ENCODE assay signal across 1 cellular context in the genomic region with DNA sequence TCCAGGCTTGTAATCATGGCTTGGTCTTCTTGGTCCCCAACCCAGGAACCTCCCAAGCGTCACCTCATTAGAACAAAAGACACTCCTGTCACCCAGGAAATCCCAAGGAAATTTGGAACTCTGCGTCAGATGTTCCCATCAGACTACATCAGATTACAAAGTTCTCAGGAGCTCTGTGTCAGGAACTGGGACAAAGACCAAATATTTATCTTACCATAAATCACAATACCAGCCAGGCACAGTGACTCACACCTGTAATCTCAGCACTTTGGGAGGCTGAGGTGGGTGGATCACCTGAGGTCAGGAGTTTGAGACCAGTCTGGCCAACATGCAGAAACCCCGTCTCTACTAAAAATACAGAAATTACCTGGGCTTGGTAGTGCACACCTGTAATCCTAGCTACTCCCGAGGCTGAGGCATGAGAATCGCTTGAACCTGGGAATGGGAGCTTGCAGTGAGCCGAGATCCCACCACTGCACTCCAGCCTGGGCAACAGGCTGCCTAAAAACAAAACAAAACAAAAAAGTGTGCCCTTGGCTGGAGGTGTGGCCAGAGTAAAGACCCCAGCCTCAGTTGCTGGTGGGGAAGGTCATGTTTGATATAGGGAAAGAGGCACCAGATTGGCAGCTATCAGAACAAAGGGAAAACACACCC.
TF ChIP-seq lines count a peak whose summit lies in the region.

No MANE protein-coding gene starts in this region.

TF ChIP-seq in GM12878, 131 proteins besides CTCF, POLR2A, EP300 and RAD21:
- TF ChIP-seq USF2 (IDR thresholded peaks at IDR 0.05; ENCODE audit: borderline replicate concordance, low read depth, low read length): no peak
- no peak for TF ChIP-seq NBN (IDR thresholded peaks at IDR 0.05)
- no peak for TF ChIP-seq MXI1 (IDR thresholded peaks at IDR 0.05; ENCODE audit: low read depth, low read length)
- TF ChIP-seq FOXM1 (IDR thresholded peaks at IDR 0.05; ENCODE audit: low read depth, low read length): no peak
- no peak for TF ChIP-seq STAT1 (conservative IDR thresholded peaks at IDR 0.05)
- no peak for TF ChIP-seq MLLT1 (IDR thresholded peaks at IDR 0.05)
- TF ChIP-seq TBL1XR1 (IDR thresholded peaks at IDR 0.05; ENCODE audit: low read depth, low read length): no peak
